19 cellular contexts compared by ENCODE assay signal in the genomic region with DNA sequence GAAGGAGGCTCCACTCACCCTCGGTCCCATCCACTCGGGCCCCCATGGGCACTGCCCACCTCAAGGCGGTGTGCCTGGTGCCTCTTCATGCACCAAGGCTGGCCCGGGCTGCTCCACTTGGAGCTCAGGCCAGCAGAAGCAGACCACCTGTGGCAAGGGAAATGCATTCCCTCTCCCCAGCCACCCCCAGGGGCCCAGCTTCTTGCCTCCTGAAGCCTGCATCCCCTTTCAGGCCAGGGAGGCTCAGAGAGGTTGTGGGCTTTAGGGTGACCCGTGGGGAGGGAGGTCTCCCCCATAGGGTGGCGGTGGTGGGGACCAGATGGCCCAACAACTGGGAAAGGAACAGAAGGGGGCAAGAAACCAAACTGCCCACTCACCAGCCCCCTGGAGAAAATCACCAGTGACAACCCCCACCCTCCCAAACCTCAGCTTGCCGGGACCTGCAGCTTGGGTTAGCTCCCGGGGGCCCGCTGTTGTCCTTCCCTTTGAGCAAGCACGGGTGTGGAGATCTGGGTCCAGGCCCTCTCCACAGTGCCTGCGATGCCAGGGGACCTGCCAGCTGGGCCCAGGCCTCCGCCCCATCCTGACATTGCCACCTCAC. TPM values are rescaled to one million over a fixed set of nuclear protein-coding genes. Genes with fewer than 3 reads are reported as not detected.
A peak's percentile ranks its signal among the peaks of the same experiment; 100 is the strongest.
DNase-seq lines count a peak whose midpoint lies in the region; ATAC-seq and TF ChIP-seq lines count a peak whose summit lies in the region.
"Had no signal": no experiment of that assay in that cellular context is flagged by ENCODE, and none has a peak within 500 bp of the region (broad histone marks: within the 10 kb centered on the region; RNA-seq: fewer than 3 reads in every experiment).

No MANE protein-coding gene starts in this region.

- no peaks in the 10 kb centered on the region for H3K9me3 Mint-ChIP-seq in activated T-cell treated with anti-CD3 and anti-CD28 coated beads, Interleukin-2, amount 50 U/mL, for 72 hours
- no peaks in the 10 kb centered on the region for H3K9me3 Mint-ChIP-seq in GM23338
- H3K9me3 Mint-ChIP-seq in activated T-helper 1 cell treated with anti-CD3 and anti-CD28 coated beads, Interleukin-12 subunit alpha, Interleukin-12 subunit beta, Interleukin-2, Interleukin-4 antibody, amounts not matched to agents 30 ng/mL and 10 ng/mL and 1 ng/mL, durations not matched to agents 14 hours and 24 hours and 36 hours = no peaks in the 10 kb centered on the region
- H3K9me3 Mint-ChIP-seq: activated CD8-positive, alpha-beta T cell treated with anti-CD3 and anti-CD28 coated beads for 36 hours; naive thymus-derived CD8-positive, alpha-beta T cell; stimulated activated naive B cell treated with anti-CD40 and anti-IgM and Interleukin-4, amounts not matched to agents 10 μg/mL and 1 μg/mL and 100 μg/mL, for 72 hours had no signal

- no peak overlapping the region for H3K18ac ChIP-seq in mesenchymal stem cell (ENCODE audit: low read depth in 1 of 2, low read length in 2 of 2)

- H3K9ac ChIP-seq in mesenchymal stem cell (ENCODE audit: low read length) = no peak overlapping the region

- intact Hi-C loops in activated T-helper 1 cell treated with anti-CD3 and anti-CD28 coated beads, Interleukin-12 subunit alpha, Interleukin-12 subunit beta, Interleukin-2, Interleukin-4 antibody, amounts not matched to agents 30 ng/mL and 10 ng/mL and 1 ng/mL, durations not matched to agents 14 hours and 24 hours and 36 hours (cut with micrococcal nuclease) = no loop called here

- H4K20me1 ChIP-seq in GM23338 (replicated peaks; ENCODE audit: insufficient read depth) = peaks cover 30% of the 10 kb centered on the region

- H3K27ac Mint-ChIP-seq in activated T-cell treated with anti-CD3 and anti-CD28 coated beads, Interleukin-2, amount 50 U/mL, for 72 hours = no peak overlapping the region
- no peak overlapping the region; the same call in 1 of the 2 replicates for H3K27ac Mint-ChIP-seq in GM23338
- H3K27ac Mint-ChIP-seq in activated T-helper 1 cell treated with anti-CD3 and anti-CD28 coated beads, Interleukin-12 subunit alpha, Interleukin-12 subunit beta, Interleukin-2, Interleukin-4 antibody, amounts not matched to agents 30 ng/mL and 10 ng/mL and 1 ng/mL, durations not matched to agents 14 hours and 24 hours and 36 hours = no peak overlapping the region

- H3K36me3 ChIP-seq in GM23338 (ENCODE audit: insufficient read depth) (no peaks in the 10 kb centered on the region), mesenchymal stem cell (ENCODE audit: control insufficient read depth in 1 of 2, insufficient read depth in 2 of 2, low read depth in 1 of 2, low read length in 2 of 2) (peaks cover 30 to 55% of the 10 kb centered on the region in 2 experiments)

- peaks cover 3 to 10% of the 10 kb centered on the region in 2 donors for H3K36me3 Mint-ChIP-seq in activated T-cell treated with anti-CD3 and anti-CD28 coated beads, Interleukin-2, amount 50 U/mL, for 72 hours (ENCODE audit: insufficient read depth in 2 of 2)
- peaks cover 20% of the 10 kb centered on the region for H3K36me3 Mint-ChIP-seq in GM23338 (ENCODE audit: low read depth)
- H3K36me3 Mint-ChIP-seq in activated T-helper 1 cell treated with anti-CD3 and anti-CD28 coated beads, Interleukin-12 subunit alpha, Interleukin-12 subunit beta, Interleukin-2, Interleukin-4 antibody, amounts not matched to agents 30 ng/mL and 10 ng/mL and 1 ng/mL, durations not matched to agents 14 hours and 24 hours and 36 hours (ENCODE audit: low read depth) = peaks cover 9% of the 10 kb centered on the region

- no peak for ATAC-seq in activated T-cell treated with anti-CD3 and anti-CD28 coated beads, Interleukin-2, amount 50 U/mL, for 72 hours (replicated peaks in 1 of 2)
- ATAC-seq in GM23338 = no peak
- ATAC-seq: activated CD8-positive, alpha-beta T cell treated with anti-CD3 and anti-CD28 coated beads for 36 hours; gastrocnemius medialis; naive thymus-derived CD8-positive, alpha-beta T cell; stimulated activated naive B cell treated with anti-CD40 and anti-IgM and Interleukin-4, amounts not matched to agents 10 μg/mL and 1 μg/mL and 100 μg/mL, for 72 hours had no signal

- H3K27me3 Mint-ChIP-seq in activated T-cell treated with anti-CD3 and anti-CD28 coated beads, Interleukin-2, amount 50 U/mL, for 72 hours (ENCODE audit: low read depth) = no peaks in the 10 kb centered on the region
- peaks cover 13% of the 10 kb centered on the region for H3K27me3 Mint-ChIP-seq in GM23338 (ENCODE audit: insufficient read depth, low read depth, poor library complexity)
- no peaks in the 10 kb centered on the region for H3K27me3 Mint-ChIP-seq in activated T-helper 1 cell treated with anti-CD3 and anti-CD28 coated beads, Interleukin-12 subunit alpha, Interleukin-12 subunit beta, Interleukin-2, Interleukin-4 antibody, amounts not matched to agents 30 ng/mL and 10 ng/mL and 1 ng/mL, durations not matched to agents 14 hours and 24 hours and 36 hours (ENCODE audit: insufficient read depth)
- H3K27me3 Mint-ChIP-seq: activated CD8-positive, alpha-beta T cell treated with anti-CD3 and anti-CD28 coated beads for 36 hours; naive thymus-derived CD8-positive, alpha-beta T cell; stimulated activated naive B cell treated with anti-CD40 and anti-IgM and Interleukin-4, amounts not matched to agents 10 μg/mL and 1 μg/mL and 100 μg/mL, for 72 hours had no signal

- H3K4me1 ChIP-seq in GM23338 (ENCODE audit: insufficient read depth) (peaks cover 52% of the 10 kb centered on the region), mesenchymal stem cell (ENCODE audit: control insufficient read depth, insufficient read depth, low read depth, low read length) (peaks cover 17% of the 10 kb centered on the region)

- H3K79me2 ChIP-seq in GM23338 (replicated peaks; ENCODE audit: insufficient read depth) = no peaks in the 10 kb centered on the region

- no peak overlapping the region for H2BK120ac ChIP-seq in mesenchymal stem cell (ENCODE audit: low read depth, low read length)

- H4K8ac ChIP-seq in mesenchymal stem cell (ENCODE audit: low read length) = no peak overlapping the region

- no peaks in the 10 kb centered on the region for H3K9me3 ChIP-seq in mesenchymal stem cell (ENCODE audit: control insufficient read depth, low read length)
- H3K9me3 ChIP-seq: gastrocnemius medialis, Peyer's patch, prostate gland had no signal

- H2AFZ ChIP-seq in GM23338 (no peak overlapping the region), mesenchymal stem cell (ENCODE audit: low read depth, low read length) (no peak overlapping the region)

- peak; percentile 18 for DNase-seq in activated T-cell treated with anti-CD3 and anti-CD28 coated beads, Interleukin-2, amount 50 U/mL, for 1 hour
- DNase-seq in activated T-cell treated with anti-CD3 and anti-CD28 coated beads, Interleukin-2, amount 50 U/mL, for 72 hours = no peak
- DNase-seq in GM23338 (ENCODE audit: low spot score) (no peak), coronary artery (ENCODE audit: low spot score) (peak; percentile 66), retina (peak; percentile 8), mesenchymal stem cell (no peak), ecto neural progenitor cell (ENCODE audit: low spot score) (no peak)
- DNase-seq in activated T-helper 1 cell treated with anti-CD3 and anti-CD28 coated beads, Interleukin-12 subunit alpha, Interleukin-12 subunit beta, Interleukin-2, Interleukin-4 antibody, amounts not matched to agents 30 ng/mL and 10 ng/mL and 1 ng/mL, durations not matched to agents 14 hours and 24 hours and 36 hours (ENCODE audit: low spot score) = no peak
- DNase-seq: activated CD8-positive, alpha-beta T cell treated with anti-CD3 and anti-CD28 coated beads for 36 hours; gastrocnemius medialis; NCI-H1417; NCI-H2171; stimulated activated CD4-positive, alpha-beta T cell treated with anti-CD3 and anti-CD28 coated beads, Interleukin-12 subunit alpha, Interleukin-12 subunit beta, amount 100 ng/mL, for 4 hours; stimulated activated naive B cell treated with anti-CD40 and anti-IgM and Interleukin-4, amounts not matched to agents 10 μg/mL and 1 μg/mL and 100 μg/mL, for 72 hours; SW 1271; trophoblast cell had no signal

- H3K27ac ChIP-seq in GM23338 (ENCODE audit: low read depth) (no peak overlapping the region), coronary artery (peak overlapping the region in 1 of 2 donors; percentile 45), mesenchymal stem cell (ENCODE audit: low read length, poor library complexity, severe bottlenecking) (no peak overlapping the region)

- no peak overlapping the region for H2BK12ac ChIP-seq in mesenchymal stem cell (ENCODE audit: low read length in 2 of 2)

- no peak overlapping the region for H3K4ac ChIP-seq in mesenchymal stem cell (ENCODE audit: low read depth in 1 of 2, low read length in 2 of 2)

- H4K91ac ChIP-seq in mesenchymal stem cell (ENCODE audit: low read length) = no peak overlapping the region

- 0 out of 2 replicates have a peak, but pooled peaks cover 4% of the 10 kb centered on the region for H3F3A ChIP-seq in GM23338 (replicated peaks; ENCODE audit: low read depth)

- no peak overlapping the region for H2AK5ac ChIP-seq in mesenchymal stem cell (ENCODE audit: low read length, severe bottlenecking)

- H3K4me2 ChIP-seq in GM23338 = peak overlapping the region; percentile 39; the same call in 1 of the 2 replicates
- H3K4me2 ChIP-seq in mesenchymal stem cell (ENCODE audit: low read length, poor library complexity, severe bottlenecking) = no peak overlapping the region

- 83% methylated on average over 9 of the region's 12 CpGs for WGBS in mesenchymal stem cell

- TF ChIP-seq CTCF in GM23338 (conservative IDR thresholded peaks at IDR 0.05; ENCODE audit: low read depth in 2 of 2) (no peak), coronary artery (IDR thresholded peaks at IDR 0.05) (no peak)

- H3K4me3 ChIP-seq in GM23338 = no peak overlapping the region
- no peak overlapping the region for H3K4me3 ChIP-seq in coronary artery
- H3K4me3 ChIP-seq in mesenchymal stem cell (ENCODE audit: insufficient read depth in 1 of 2, low read depth in 1 of 2, low read length in 2 of 2) = no peak overlapping the region
- H3K4me3 ChIP-seq: gastrocnemius medialis, Peyer's patch, prostate gland had no signal

- H3K79me1 ChIP-seq in mesenchymal stem cell (replicated peaks; ENCODE audit: low read length, poor library complexity, severe bottlenecking) = peaks cover 54% of the 10 kb centered on the region

- H3K4me3 Mint-ChIP-seq in activated T-cell treated with anti-CD3 and anti-CD28 coated beads, Interleukin-2, amount 50 U/mL, for 72 hours = no peak overlapping the region
- H3K4me3 Mint-ChIP-seq in GM23338 = peak overlapping the region; percentile 42; the same call in 1 of the 3 replicates
- H3K4me3 Mint-ChIP-seq in activated T-helper 1 cell treated with anti-CD3 and anti-CD28 coated beads, Interleukin-12 subunit alpha, Interleukin-12 subunit beta, Interleukin-2, Interleukin-4 antibody, amounts not matched to agents 30 ng/mL and 10 ng/mL and 1 ng/mL, durations not matched to agents 14 hours and 24 hours and 36 hours = no peak overlapping the region
- H3K4me3 Mint-ChIP-seq: activated CD8-positive, alpha-beta T cell treated with anti-CD3 and anti-CD28 coated beads for 36 hours; naive thymus-derived CD8-positive, alpha-beta T cell; stimulated activated naive B cell treated with anti-CD40 and anti-IgM and Interleukin-4, amounts not matched to agents 10 μg/mL and 1 μg/mL and 100 μg/mL, for 72 hours had no signal

- H3K27me3 ChIP-seq in GM23338 (ENCODE audit: insufficient read depth) (no peaks in the 10 kb centered on the region), mesenchymal stem cell (ENCODE audit: control insufficient read depth in 1 of 2, insufficient read depth in 1 of 2, low read length in 2 of 2) (peaks cover under 1 to 24% of the 10 kb centered on the region in 2 experiments)
- H3K27me3 ChIP-seq: Peyer's patch had no signal

- no peak overlapping the region for H2BK5ac ChIP-seq in mesenchymal stem cell (ENCODE audit: low read depth, low read length, poor library complexity, severe bottlenecking)

- H3K14ac ChIP-seq in mesenchymal stem cell (ENCODE audit: low read length in 2 of 2) = no peak overlapping the region

- no peak overlapping the region for H3K23ac ChIP-seq in mesenchymal stem cell (ENCODE audit: low read length in 2 of 2)

- H3K4me1 Mint-ChIP-seq in activated T-cell treated with anti-CD3 and anti-CD28 coated beads, Interleukin-2, amount 50 U/mL, for 72 hours (ENCODE audit: low read depth) = peaks cover 18% of the 10 kb centered on the region
- H3K4me1 Mint-ChIP-seq in GM23338 = peaks cover 48% of the 10 kb centered on the region
- peaks cover 6% of the 10 kb centered on the region for H3K4me1 Mint-ChIP-seq in activated T-helper 1 cell treated with anti-CD3 and anti-CD28 coated beads, Interleukin-12 subunit alpha, Interleukin-12 subunit beta, Interleukin-2, Interleukin-4 antibody, amounts not matched to agents 30 ng/mL and 10 ng/mL and 1 ng/mL, durations not matched to agents 14 hours and 24 hours and 36 hours (ENCODE audit: low read depth)

- no peak overlapping the region for H2BK15ac ChIP-seq in mesenchymal stem cell (ENCODE audit: low read depth, poor library complexity, severe bottlenecking)

- H3K9me2 ChIP-seq in GM23338 (ENCODE audit: insufficient read depth) = no peaks in the 10 kb centered on the region

RNA-seq across cellular contexts. Expression of a gene that starts 8.4 kb away (rescaled TPM):
- 100 to 1,000 TPM; 116 to 124 TPM for total RNA-seq in activated T-cell treated with anti-CD3 and anti-CD28 coated beads, Interleukin-2, amount 50 U/mL, for 72 hours
- total RNA-seq in GM23338 (2014; rRNA removed; shearing (Covaris generic)) = 18.2 and 23.0 TPM in 2 replicates
- 17.4 and 18.5 TPM in 2 replicates for polyA plus RNA-seq in GM23338 (2016; fragmentation: Nextera tagmentation; extraction: Ambion mirVana)
- polyA plus RNA-seq in mesenchymal stem cell (2013, experiment 1 of 2) = 39.2 TPM
- 38.5 TPM for polyA plus RNA-seq in mesenchymal stem cell (2013, experiment 2 of 2)
- total RNA-seq in activated T-helper 1 cell treated with anti-CD3 and anti-CD28 coated beads, Interleukin-12 subunit alpha, Interleukin-12 subunit beta, Interleukin-2, Interleukin-4 antibody, amounts not matched to agents 30 ng/mL and 10 ng/mL and 1 ng/mL, durations not matched to agents 14 hours and 24 hours and 36 hours = 171 and 178 TPM in 2 replicates

RNA-seq across cellular contexts. Expression of a gene that starts 19.8 kb away (rescaled TPM):
- total RNA-seq in activated T-cell treated with anti-CD3 and anti-CD28 coated beads, Interleukin-2, amount 50 U/mL, for 72 hours = 1 to 10 TPM; 6.3 to 6.4 TPM
- 9.3 and 13.4 TPM in 2 replicates for total RNA-seq in GM23338 (2014; rRNA removed; shearing (Covaris generic))
- polyA plus RNA-seq in GM23338 (2016; fragmentation: Nextera tagmentation; extraction: Ambion mirVana) = 0.75 and 0.89 TPM in 2 replicates
- polyA plus RNA-seq in mesenchymal stem cell (2013, experiment 1 of 2) = 1.9 TPM
- 1.9 TPM for polyA plus RNA-seq in mesenchymal stem cell (2013, experiment 2 of 2)
- 1.2 and 1.3 TPM in 2 replicates for total RNA-seq in activated T-helper 1 cell treated with anti-CD3 and anti-CD28 coated beads, Interleukin-12 subunit alpha, Interleukin-12 subunit beta, Interleukin-2, Interleukin-4 antibody, amounts not matched to agents 30 ng/mL and 10 ng/mL and 1 ng/mL, durations not matched to agents 14 hours and 24 hours and 36 hours

Comparison
In these comparisons a context has a peak if more than half of its experiments do, and no peak if none do; other contexts are left out.
1. DNase-seq: peak in activated T-cell treated with anti-CD3 and anti-CD28 coated beads, Interleukin-2, amount 50 U/mL, for 1 hour (single experiment), coronary artery (single experiment) and retina (single experiment); none in activated T-cell treated with anti-CD3 and anti-CD28 coated beads, Interleukin-2, amount 50 U/mL, for 72 hours (0 of 2), GM23338 (single experiment), mesenchymal stem cell (single experiment), ecto neural progenitor cell (single experiment) and activated T-helper 1 cell treated with anti-CD3 and anti-CD28 coated beads, Interleukin-12 subunit alpha, Interleukin-12 subunit beta, Interleukin-2, Interleukin-4 antibody, amounts not matched to agents 30 ng/mL and 10 ng/mL and 1 ng/mL, durations not matched to agents 14 hours and 24 hours and 36 hours (single experiment).